In genomic region chr3:150373234-150373633, GRCh38 we compare ENCODE assay signal across 1 cellular context.
TF ChIP-seq lines count a peak whose summit lies in the region.

No MANE protein-coding gene starts in this region.

TF ChIP-seq in HCT116, 20 proteins besides CTCF, POLR2A, EP300 and RAD21 (continued from another document):
- TF ChIP-seq, protein P1, sequence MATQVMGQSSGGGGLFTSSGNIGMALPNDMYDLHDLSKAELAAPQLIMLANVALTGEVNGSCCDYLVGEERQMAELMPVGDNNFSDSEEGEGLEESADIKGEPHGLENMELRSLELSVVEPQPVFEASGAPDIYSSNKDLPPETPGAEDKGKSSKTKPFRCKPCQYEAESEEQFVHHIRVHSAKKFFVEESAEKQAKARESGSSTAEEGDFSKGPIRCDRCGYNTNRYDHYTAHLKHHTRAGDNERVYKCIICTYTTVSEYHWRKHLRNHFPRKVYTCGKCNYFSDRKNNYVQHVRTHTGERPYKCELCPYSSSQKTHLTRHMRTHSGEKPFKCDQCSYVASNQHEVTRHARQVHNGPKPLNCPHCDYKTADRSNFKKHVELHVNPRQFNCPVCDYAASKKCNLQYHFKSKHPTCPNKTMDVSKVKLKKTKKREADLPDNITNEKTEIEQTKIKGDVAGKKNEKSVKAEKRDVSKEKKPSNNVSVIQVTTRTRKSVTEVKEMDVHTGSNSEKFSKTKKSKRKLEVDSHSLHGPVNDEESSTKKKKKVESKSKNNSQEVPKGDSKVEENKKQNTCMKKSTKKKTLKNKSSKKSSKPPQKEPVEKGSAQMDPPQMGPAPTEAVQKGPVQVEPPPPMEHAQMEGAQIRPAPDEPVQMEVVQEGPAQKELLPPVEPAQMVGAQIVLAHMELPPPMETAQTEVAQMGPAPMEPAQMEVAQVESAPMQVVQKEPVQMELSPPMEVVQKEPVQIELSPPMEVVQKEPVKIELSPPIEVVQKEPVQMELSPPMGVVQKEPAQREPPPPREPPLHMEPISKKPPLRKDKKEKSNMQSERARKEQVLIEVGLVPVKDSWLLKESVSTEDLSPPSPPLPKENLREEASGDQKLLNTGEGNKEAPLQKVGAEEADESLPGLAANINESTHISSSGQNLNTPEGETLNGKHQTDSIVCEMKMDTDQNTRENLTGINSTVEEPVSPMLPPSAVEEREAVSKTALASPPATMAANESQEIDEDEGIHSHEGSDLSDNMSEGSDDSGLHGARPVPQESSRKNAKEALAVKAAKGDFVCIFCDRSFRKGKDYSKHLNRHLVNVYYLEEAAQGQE (IDR thresholded peaks at IDR 0.05; ENCODE audit: low read depth), result no peak
- TF ChIP-seq SIN3A (IDR thresholded peaks at IDR 0.05; ENCODE audit: low read depth) (no peak), JUND (IDR thresholded peaks at IDR 0.05) (no peak), SP1 (IDR thresholded peaks at IDR 0.05; ENCODE audit: low read depth) (no peak), POLR2AphosphoS5 (IDR thresholded peaks at IDR 0.05; ENCODE audit: low read depth, low read length) (no peak), EZH2 (IDR thresholded peaks at IDR 0.05) (no peak), TCF7L2 (IDR thresholded peaks at IDR 0.05; ENCODE audit: borderline replicate concordance, extremely low read depth, insufficient read depth, insufficient read length) (no peak)
- TF ChIP-seq, protein P2, sequence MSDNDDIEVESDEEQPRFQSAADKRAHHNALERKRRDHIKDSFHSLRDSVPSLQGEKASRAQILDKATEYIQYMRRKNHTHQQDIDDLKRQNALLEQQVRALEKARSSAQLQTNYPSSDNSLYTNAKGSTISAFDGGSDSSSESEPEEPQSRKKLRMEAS (IDR thresholded peaks at IDR 0.05), result no peak
- TF ChIP-seq, protein P3, sequence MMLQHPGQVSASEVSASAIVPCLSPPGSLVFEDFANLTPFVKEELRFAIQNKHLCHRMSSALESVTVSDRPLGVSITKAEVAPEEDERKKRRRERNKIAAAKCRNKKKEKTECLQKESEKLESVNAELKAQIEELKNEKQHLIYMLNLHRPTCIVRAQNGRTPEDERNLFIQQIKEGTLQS (IDR thresholded peaks at IDR 0.05), result no peak
